26 cellular contexts compared by ENCODE assay signal in the genomic region with DNA sequence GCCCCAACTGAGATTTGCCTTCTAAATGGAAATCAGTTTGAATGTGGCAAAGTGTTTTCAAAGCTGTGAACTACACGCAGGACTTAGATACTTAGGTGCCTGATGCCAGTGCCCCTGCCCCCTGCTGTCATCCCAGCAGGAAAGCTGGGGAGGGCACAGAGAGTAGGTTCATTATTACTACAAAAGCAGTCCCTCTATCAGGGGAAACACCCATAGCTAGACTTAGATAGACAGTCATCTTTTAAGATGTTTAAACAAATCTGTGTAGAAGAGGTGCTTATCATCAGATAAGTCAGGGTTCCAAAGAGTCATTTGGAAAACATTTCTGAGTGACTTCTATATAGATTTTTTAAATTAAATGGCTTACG.
A peak's percentile ranks its signal among the peaks of the same experiment; 100 is the strongest.
DNase-seq lines count a peak whose midpoint lies in the region; ATAC-seq, FAIRE-seq and TF ChIP-seq lines count a peak whose summit lies in the region.
"Had no signal": no experiment of that assay in that cellular context is flagged by ENCODE, and none has a peak within 500 bp of the region (broad histone marks: within the 10 kb centered on the region; RNA-seq: fewer than 3 reads in every experiment).

No MANE protein-coding gene starts in this region.

- peak; percentile 22; the same call in 2 of the 3 replicates for ATAC-seq in GM12878
- peak; percentile 54 for ATAC-seq in stimulated activated naive CD8-positive, alpha-beta T cell treated with anti-CD3 and anti-CD28 coated beads, Interleukin-15, amount 100 ng/mL, for 72 hours
- ATAC-seq: CD8-positive, alpha-beta T cell; effector memory CD8-positive, alpha-beta T cell; foreskin keratinocyte; heart right ventricle; left cardiac atrium; naive thymus-derived CD8-positive, alpha-beta T cell had no signal

- SMC1A ChIA-PET in GM12878 (lab: Charles Lee; ENCODE audit: uncharacterized antibody, unreplicated experiment), result interaction anchor here (1.1 to 5.4 kb wide), 9 partner anchors 113 to 352 kb away, joined by 3 to 74 read pairs (median 6); partner anchors contain the start of gene TMEM242

- no peaks in the 10 kb centered on the region; the same call in 2 of the 3 replicates for H3K9me3 ChIP-seq in GM12878 (replicated peaks; ENCODE audit: control insufficient read depth, insufficient read depth, low read length)
- H3K9me3 ChIP-seq: heart right ventricle, thyroid gland had no signal

- no TSS peak for BruUV-seq in GM12878 (replicated peaks; lab: Mats Ljungman, UMichigan)

- peaks cover 27% of the 10 kb centered on the region for H3K4me1 Mint-ChIP-seq in activated naive CD8-positive, alpha-beta T cell (ENCODE audit: low read depth)
- H3K4me1 Mint-ChIP-seq in activated naive CD8-positive, alpha-beta T cell treated with anti-CD3 and anti-CD28 coated beads for 36 hours, result peaks cover 22% of the 10 kb centered on the region
- peaks cover 51% of the 10 kb centered on the region for H3K4me1 Mint-ChIP-seq in HFFc6 (ENCODE audit: low read depth)
- H3K4me1 Mint-ChIP-seq in stimulated activated naive CD8-positive, alpha-beta T cell treated with anti-CD3 and anti-CD28 coated beads, Interleukin-15, amount 100 ng/mL, for 72 hours, result peaks cover 34% of the 10 kb centered on the region

- H3K36me3 ChIP-seq in GM12878 (ENCODE audit: control insufficient read depth in 2 of 2, insufficient read depth in 2 of 2, low read length in 1 of 2), result no peaks in the 10 kb centered on the region; a peak in 1 of 4 replicates
- H3K36me3 ChIP-seq: thyroid gland had no signal

- no peak overlapping the region for H3K4me2 ChIP-seq in GM12878 (ENCODE audit: control insufficient read depth, insufficient read depth)
- H3K4me2 ChIP-seq: KMS-11 had no signal

- H3K9me3 Mint-ChIP-seq in activated naive CD8-positive, alpha-beta T cell (ENCODE audit: low read depth), result no peaks in the 10 kb centered on the region
- H3K9me3 Mint-ChIP-seq in activated naive CD8-positive, alpha-beta T cell treated with anti-CD3 and anti-CD28 coated beads for 36 hours, result no peaks in the 10 kb centered on the region
- no peaks in the 10 kb centered on the region for H3K9me3 Mint-ChIP-seq in HFFc6
- no peaks in the 10 kb centered on the region for H3K9me3 Mint-ChIP-seq in stimulated activated naive CD8-positive, alpha-beta T cell treated with anti-CD3 and anti-CD28 coated beads, Interleukin-15, amount 100 ng/mL, for 72 hours
- H3K9me3 Mint-ChIP-seq: activated B cell treated with CpG ODN at 0.5 μM for 24 hours; CD8-positive, alpha-beta T cell; effector memory CD8-positive, alpha-beta T cell; naive thymus-derived CD8-positive, alpha-beta T cell; stimulated activated naive CD8-positive, alpha-beta T cell treated with anti-CD3 and anti-CD28 coated beads, Interleukin-15, Interleukin-2, amounts not matched to agents 100 ng/mL and 50 ng/mL, for 24 hours had no signal

- no peak for DNase-seq in activated naive CD8-positive, alpha-beta T cell treated with anti-CD3 and anti-CD28 coated beads for 36 hours
- DNase-seq in HFFc6, result no peak
- no peak for DNase-seq in GM12878 (ENCODE audit: low read depth, low spot score)
- DNase-seq in stimulated activated naive CD8-positive, alpha-beta T cell treated with anti-CD3 and anti-CD28 coated beads, Interleukin-15, amount 100 ng/mL, for 72 hours, result no peak
- DNase-seq in NCI-H748 (lab: John Stamatoyannopoulos, UW; ENCODE audit: unreplicated experiment), result no peak
- no peak for DNase-seq in Ammon's horn (ENCODE audit: low spot score)
- DNase-seq: activated B cell treated with CpG ODN at 0.5 μM for 24 hours; CD8-positive, alpha-beta T cell; effector memory CD8-positive, alpha-beta T cell; heart right ventricle; left cardiac atrium; naive thymus-derived CD8-positive, alpha-beta T cell; NCI-H1417 treated with DMSO at 0.1 percent for 48 hours; NCI-H2081 treated with DMSO at 0.1 percent for 48 hours; NCI-H345; NCI-H774; small intestine; T1000 had no signal

- no peak for FAIRE-seq in GM12878 (lab: Jason Lieb, UNC)
- FAIRE-seq: colon, G401.6, H54, small intestine had no signal

- H3K79me2 ChIP-seq in GM12878 (ENCODE audit: control insufficient read depth, insufficient read depth, low read length), result no peaks in the 10 kb centered on the region

- CTCF ChIA-PET in GM12878 (lab: Yijun Ruan, JAX), result interaction anchor here (0.6 to 7.2 kb wide), 20 partner anchors 11 to 366 kb away, joined by 3 to 96 read pairs (median 8); partner anchors contain the start of gene TMEM242

- H2AFZ ChIP-seq in GM12878 (ENCODE audit: control insufficient read depth, low read depth, low read length), result no peak overlapping the region

- 0% methylated on average over 2 of the region's 2 CpGs for WGBS in GM12878 (ENCODE audit: insufficient coverage, insufficient replicate concordance, low lambda C conversion rate, missing lambda C conversion rate)

- in situ Hi-C loops in GM12878 (cut with MboI), result no loop called here

- H3K4me3 ChIP-seq in GM12878, result no peak overlapping the region
- H3K4me3 ChIP-seq: heart right ventricle, thyroid gland had no signal

- no peak overlapping the region for H3K27ac ChIP-seq in GM12878 (ENCODE audit: control insufficient read depth, insufficient read depth)
- H3K27ac ChIP-seq: foreskin keratinocyte, KMS-11, thyroid gland had no signal

- no peak for TF ChIP-seq POLR2A in GM12878 (IDR thresholded peaks at IDR 0.05; ENCODE audit: low read depth, low read length)

- H3K4me1 ChIP-seq in GM12878 (ENCODE audit: control insufficient read depth, insufficient read depth, low read length), result no peaks in the 10 kb centered on the region

- H4K20me1 ChIP-seq in GM12878 (ENCODE audit: control insufficient read depth, insufficient read depth), result no peaks in the 10 kb centered on the region

- 0 out of 4 replicates have a peak, but pooled peaks cover 0 to 2% of the 10 kb centered on the region in 2 experiments for H3K27me3 ChIP-seq in GM12878 (replicated peaks in 1 of 2; ENCODE audit: control insufficient read depth in 2 of 2, insufficient read depth in 2 of 2, low read length in 1 of 2)
- H3K27me3 ChIP-seq: foreskin keratinocyte, heart right ventricle, thyroid gland had no signal

- H3K27me3 Mint-ChIP-seq in activated naive CD8-positive, alpha-beta T cell, result no peaks in the 10 kb centered on the region
- peaks cover 8% of the 10 kb centered on the region for H3K27me3 Mint-ChIP-seq in activated naive CD8-positive, alpha-beta T cell treated with anti-CD3 and anti-CD28 coated beads for 36 hours
- H3K27me3 Mint-ChIP-seq in HFFc6 (ENCODE audit: insufficient read depth), result no peaks in the 10 kb centered on the region; the same call in 1 of the 2 replicates
- peaks cover 8% of the 10 kb centered on the region for H3K27me3 Mint-ChIP-seq in stimulated activated naive CD8-positive, alpha-beta T cell treated with anti-CD3 and anti-CD28 coated beads, Interleukin-15, amount 100 ng/mL, for 72 hours
- H3K27me3 Mint-ChIP-seq: activated B cell treated with CpG ODN at 0.5 μM for 24 hours had no signal

- H3K36me3 Mint-ChIP-seq in activated naive CD8-positive, alpha-beta T cell, result no peaks in the 10 kb centered on the region
- no peaks in the 10 kb centered on the region for H3K36me3 Mint-ChIP-seq in activated naive CD8-positive, alpha-beta T cell treated with anti-CD3 and anti-CD28 coated beads for 36 hours
- no peaks in the 10 kb centered on the region for H3K36me3 Mint-ChIP-seq in HFFc6 (ENCODE audit: low read depth)
- H3K36me3 Mint-ChIP-seq: CD8-positive, alpha-beta T cell; naive thymus-derived CD8-positive, alpha-beta T cell had no signal

- no peak for TF ChIP-seq EP300 in GM12878 (IDR thresholded peaks at IDR 0.05; ENCODE audit: borderline replicate concordance in 1 of 2, control insufficient read depth in 1 of 2, low read depth in 2 of 2, low read length in 2 of 2)

- H3K9ac ChIP-seq in GM12878 (ENCODE audit: control insufficient read depth, insufficient read depth, low read length), result no peak overlapping the region
- H3K9ac ChIP-seq: KMS-11 had no signal

- TF ChIP-seq CTCF in HFFc6 (IDR thresholded peaks at IDR 0.05) (no peak), GM12878 (IDR thresholded peaks at IDR 0.05 in 2 of 3, conservative IDR thresholded peaks at IDR 0.05 in 1 of 3; ENCODE audit: control insufficient read depth in 2 of 3, extremely low read depth in 1 of 3, insufficient read depth in 1 of 3, low read depth in 3 of 3, low read length in 3 of 3) (no peak)

- H3K27ac Mint-ChIP-seq in activated naive CD8-positive, alpha-beta T cell, result peak overlapping the region; percentile 16
- H3K27ac Mint-ChIP-seq in activated naive CD8-positive, alpha-beta T cell treated with anti-CD3 and anti-CD28 coated beads for 36 hours, result no peak overlapping the region
- peak overlapping the region; percentile 100 for H3K27ac Mint-ChIP-seq in HFFc6
- no peak overlapping the region for H3K27ac Mint-ChIP-seq in stimulated activated naive CD8-positive, alpha-beta T cell treated with anti-CD3 and anti-CD28 coated beads, Interleukin-15, amount 100 ng/mL, for 72 hours
- H3K27ac Mint-ChIP-seq: CD8-positive, alpha-beta T cell; effector memory CD8-positive, alpha-beta T cell; stimulated activated naive CD8-positive, alpha-beta T cell treated with anti-CD3 and anti-CD28 coated beads, Interleukin-15, Interleukin-2, amounts not matched to agents 100 ng/mL and 50 ng/mL, for 24 hours had no signal

- H3K4me3 Mint-ChIP-seq in activated naive CD8-positive, alpha-beta T cell, result no peak overlapping the region
- no peak overlapping the region for H3K4me3 Mint-ChIP-seq in activated naive CD8-positive, alpha-beta T cell treated with anti-CD3 and anti-CD28 coated beads for 36 hours
- peak overlapping the region; percentile 86 for H3K4me3 Mint-ChIP-seq in HFFc6
- no peak overlapping the region for H3K4me3 Mint-ChIP-seq in stimulated activated naive CD8-positive, alpha-beta T cell treated with anti-CD3 and anti-CD28 coated beads, Interleukin-15, amount 100 ng/mL, for 72 hours
- H3K4me3 Mint-ChIP-seq: CD8-positive, alpha-beta T cell; effector memory CD8-positive, alpha-beta T cell; stimulated activated naive CD8-positive, alpha-beta T cell treated with anti-CD3 and anti-CD28 coated beads, Interleukin-15, Interleukin-2, amounts not matched to agents 100 ng/mL and 50 ng/mL, for 24 hours had no signal

- intact Hi-C loops in GM12878 (cut with micrococcal nuclease; ENCODE audit: unreplicated experiment), result loop anchor here (5.0 kb wide), 2 partner anchors 271 to 286 kb away; partner anchors contain the start of gene ZDHHC14

- RAD21 ChIA-PET in GM12878 (lab: Charles Lee; ENCODE audit: unreplicated experiment), result interaction anchor here (0.7 to 5.6 kb wide), 9 partner anchors 54 to 353 kb away, joined by 3 to 35 read pairs (median 6); no protein-coding TSS in a partner anchor

- POLR2A ChIA-PET in GM12878 (lab: Charles Lee), result interaction anchor here (0.8 kb wide), 1 partner anchor 324 kb away, joined by 3 read pairs; no protein-coding TSS in a partner anchor

- TF ChIP-seq RAD21 in GM12878 (IDR thresholded peaks at IDR 0.05; ENCODE audit: insufficient read depth, low read depth, low read length), result no peak

TF ChIP-seq in GM12878, 131 proteins besides CTCF, POLR2A, EP300 and RAD21 (continues in another document):
- TF ChIP-seq SMC3 (IDR thresholded peaks at IDR 0.05; ENCODE audit: borderline replicate concordance, low read length) (no peak), PAX8 (IDR thresholded peaks at IDR 0.05) (no peak), DPF2 (IDR thresholded peaks at IDR 0.05) (no peak), KLF5 (IDR thresholded peaks at IDR 0.05; ENCODE audit: partially characterized antibody) (no peak), SIX5 (IDR thresholded peaks at IDR 0.05; ENCODE audit: low read depth, low read length, severe bottlenecking) (no peak), NFIC (IDR thresholded peaks at IDR 0.05; ENCODE audit: low read depth, low read length) (no peak)

Comparison
In these comparisons a context has a peak if more than half of its experiments do, and no peak if none do; other contexts are left out.
1. H3K27ac Mint-ChIP-seq: peak in activated naive CD8-positive, alpha-beta T cell (single experiment) and HFFc6 (single experiment); none in activated naive CD8-positive, alpha-beta T cell treated with anti-CD3 and anti-CD28 coated beads for 36 hours (single experiment) and stimulated activated naive CD8-positive, alpha-beta T cell treated with anti-CD3 and anti-CD28 coated beads, Interleukin-15, amount 100 ng/mL, for 72 hours (0 of 2).